ENCODE assay signal across 22 cellular contexts in genomic region chr22:46418827-46419226, GRCh38.
"Had no signal": no experiment of that assay in that cellular context is flagged by ENCODE, and none has a peak within 500 bp of the region (broad histone marks: within the 10 kb centered on the region; RNA-seq: fewer than 3 reads in every experiment).

No MANE protein-coding gene starts in this region.

- H3K4me1 ChIP-seq: tibial nerve, uterus had no signal

- H3K4me1 Mint-ChIP-seq: activated CD4-positive, alpha-beta memory T cell treated with anti-CD3 and anti-CD28 coated beads, Interleukin-2, amount 10 ng/mL, durations not matched to agents 7 days and 5 days; activated CD8-positive, alpha-beta memory T cell treated with anti-CD3 and anti-CD28 coated beads, Interleukin-2, amount 10 ng/mL, durations not matched to agents 7 days and 5 days had no signal

- H3K27me3 Mint-ChIP-seq: activated CD4-positive, alpha-beta memory T cell treated with anti-CD3 and anti-CD28 coated beads, Interleukin-2, amount 10 ng/mL, durations not matched to agents 7 days and 5 days; activated CD8-positive, alpha-beta memory T cell treated with anti-CD3 and anti-CD28 coated beads, Interleukin-2, amount 10 ng/mL, durations not matched to agents 7 days and 5 days; activated naive CD8-positive, alpha-beta T cell; stimulated activated naive CD8-positive, alpha-beta T cell treated with anti-CD3 and anti-CD28 coated beads, Interleukin-15, Interleukin-2, amounts not matched to agents 100 ng/mL and 50 ng/mL, for 24 hours had no signal

- ATAC-seq: activated CD8-positive, alpha-beta memory T cell treated with anti-CD3 and anti-CD28 coated beads, Interleukin-2, amount 10 ng/mL, durations not matched to agents 7 days and 5 days had no signal

- DNase-seq: activated CD4-positive, alpha-beta memory T cell treated with anti-CD3 and anti-CD28 coated beads, Interleukin-2, amount 10 ng/mL, durations not matched to agents 7 days and 5 days; activated CD4-positive, alpha-beta T cell treated with anti-CD3 and anti-CD28 coated beads for 48 hours; activated CD4-positive, CD25-positive, alpha-beta regulatory T cell; activated CD8-positive, alpha-beta memory T cell treated with anti-CD3 and anti-CD28 coated beads, Interleukin-2, amount 10 ng/mL, durations not matched to agents 7 days and 5 days; amniotic stem cell; caudate nucleus; dorsolateral prefrontal cortex; endodermal cell; foreskin fibroblast; hippocampal formation; midbrain; occipital lobe; retina; stimulated activated CD4-positive, alpha-beta T cell treated with anti-CD3 and anti-CD28 coated beads, Interleukin-15, amount 100 ng/mL, for 24 hours; stimulated activated CD4-positive, alpha-beta T cell treated with anti-CD3 and anti-CD28 coated beads, Interleukin-2, amount 100 ng/mL, for 48 hours; T1000; uterus had no signal

- H3K36me3 Mint-ChIP-seq: activated CD8-positive, alpha-beta memory T cell treated with anti-CD3 and anti-CD28 coated beads, Interleukin-2, amount 10 ng/mL, durations not matched to agents 7 days and 5 days; activated naive CD8-positive, alpha-beta T cell had no signal

- H3K27me3 ChIP-seq: tibial nerve, uterus had no signal

- H3K27ac Mint-ChIP-seq: activated CD4-positive, alpha-beta memory T cell treated with anti-CD3 and anti-CD28 coated beads, Interleukin-2, amount 10 ng/mL, durations not matched to agents 7 days and 5 days; activated CD8-positive, alpha-beta memory T cell treated with anti-CD3 and anti-CD28 coated beads, Interleukin-2, amount 10 ng/mL, durations not matched to agents 7 days and 5 days; activated naive CD8-positive, alpha-beta T cell; endodermal cell; stimulated activated naive CD8-positive, alpha-beta T cell treated with anti-CD3 and anti-CD28 coated beads, Interleukin-15, Interleukin-2, amounts not matched to agents 100 ng/mL and 50 ng/mL, for 24 hours had no signal

- H3K9me3 ChIP-seq: tibial nerve, uterus had no signal

- H3K9me3 Mint-ChIP-seq: activated CD4-positive, alpha-beta memory T cell treated with anti-CD3 and anti-CD28 coated beads, Interleukin-2, amount 10 ng/mL, durations not matched to agents 7 days and 5 days; endodermal cell; stimulated activated naive CD8-positive, alpha-beta T cell treated with anti-CD3 and anti-CD28 coated beads, Interleukin-15, Interleukin-2, amounts not matched to agents 100 ng/mL and 50 ng/mL, for 24 hours had no signal

- H3K4me3 ChIP-seq: dorsolateral prefrontal cortex, skin epidermis, tibial nerve, uterus had no signal

- H3K27ac ChIP-seq: dorsolateral prefrontal cortex, epithelial cell of prostate, skin epidermis, tibial nerve, uterus had no signal

- H3K4me3 Mint-ChIP-seq: activated CD4-positive, alpha-beta memory T cell treated with anti-CD3 and anti-CD28 coated beads, Interleukin-2, amount 10 ng/mL, durations not matched to agents 7 days and 5 days; activated CD8-positive, alpha-beta memory T cell treated with anti-CD3 and anti-CD28 coated beads, Interleukin-2, amount 10 ng/mL, durations not matched to agents 7 days and 5 days; activated naive CD8-positive, alpha-beta T cell; endodermal cell; stimulated activated naive CD8-positive, alpha-beta T cell treated with anti-CD3 and anti-CD28 coated beads, Interleukin-15, Interleukin-2, amounts not matched to agents 100 ng/mL and 50 ng/mL, for 24 hours had no signal

- H3K36me3 ChIP-seq: tibial nerve, uterus had no signal
